1 cellular context compared by ENCODE assay signal in the genomic region with DNA sequence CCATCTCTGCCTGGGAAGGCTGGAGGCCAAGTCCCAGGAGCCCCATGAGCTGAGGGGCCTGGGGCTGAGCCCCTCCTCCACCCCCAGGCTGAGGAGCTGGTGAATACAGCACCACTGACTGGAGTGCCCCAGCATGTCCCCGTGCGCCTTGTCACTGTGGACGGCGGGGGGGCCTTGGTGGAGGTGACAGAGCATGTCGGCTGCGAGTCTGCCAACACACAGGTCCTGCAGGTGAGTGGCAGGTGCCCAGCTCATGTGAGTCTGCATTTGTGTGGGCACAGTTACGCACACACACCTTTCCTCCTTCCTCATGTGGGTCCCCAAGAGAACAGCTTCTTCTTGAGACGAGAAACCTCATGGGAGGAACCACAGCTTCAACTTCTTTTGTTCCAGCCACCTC.
TF ChIP-seq lines count a peak whose summit lies in the region.

No MANE protein-coding gene starts in this region.

TF ChIP-seq in GM12878, 131 proteins besides CTCF, POLR2A, EP300 and RAD21:
- TF ChIP-seq, protein P1, sequence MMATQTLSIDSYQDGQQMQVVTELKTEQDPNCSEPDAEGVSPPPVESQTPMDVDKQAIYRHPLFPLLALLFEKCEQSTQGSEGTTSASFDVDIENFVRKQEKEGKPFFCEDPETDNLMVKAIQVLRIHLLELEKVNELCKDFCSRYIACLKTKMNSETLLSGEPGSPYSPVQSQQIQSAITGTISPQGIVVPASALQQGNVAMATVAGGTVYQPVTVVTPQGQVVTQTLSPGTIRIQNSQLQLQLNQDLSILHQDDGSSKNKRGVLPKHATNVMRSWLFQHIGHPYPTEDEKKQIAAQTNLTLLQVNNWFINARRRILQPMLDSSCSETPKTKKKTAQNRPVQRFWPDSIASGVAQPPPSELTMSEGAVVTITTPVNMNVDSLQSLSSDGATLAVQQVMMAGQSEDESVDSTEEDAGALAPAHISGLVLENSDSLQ (IDR thresholded peaks at IDR 0.05), result peak; percentile 46
- TF ChIP-seq MEF2B (IDR thresholded peaks at IDR 0.05; ENCODE audit: partially characterized antibody, poor library complexity, severe bottlenecking) (peak; percentile 13), MYC (IDR thresholded peaks at IDR 0.05; ENCODE audit: insufficient read depth, insufficient read length, insufficient replicate concordance, low read length, severe bottlenecking) (no peak), BHLHE40 (IDR thresholded peaks at IDR 0.05; ENCODE audit: borderline replicate concordance in 1 of 2, low read depth in 2 of 2, low read length in 1 of 2) (peak; percentile 19 to 84; a peak in 2 of 4 replicates), NR2F1 (conservative IDR thresholded peaks at IDR 0.05) (0 out of 2 replicates have a peak, but pooled peaks have one; percentile 22), POLR2AphosphoS5 (IDR thresholded peaks at IDR 0.05; ENCODE audit: low read length) (no peak), SPI1 (IDR thresholded peaks at IDR 0.05; ENCODE audit: borderline replicate concordance, insufficient read depth, low read depth, low read length) (no peak), MTA3 (IDR thresholded peaks at IDR 0.05; ENCODE audit: borderline replicate concordance, low read length) (0 out of 2 replicates have a peak, but pooled peaks have one; percentile 8), SMAD5 (IDR thresholded peaks at IDR 0.05; ENCODE audit: low read depth) (no peak), IKZF1 (conservative IDR thresholded peaks at IDR 0.05) (0 out of 2 replicates have a peak, but pooled peaks have one; percentile 12)
- TF ChIP-seq, protein P2, sequence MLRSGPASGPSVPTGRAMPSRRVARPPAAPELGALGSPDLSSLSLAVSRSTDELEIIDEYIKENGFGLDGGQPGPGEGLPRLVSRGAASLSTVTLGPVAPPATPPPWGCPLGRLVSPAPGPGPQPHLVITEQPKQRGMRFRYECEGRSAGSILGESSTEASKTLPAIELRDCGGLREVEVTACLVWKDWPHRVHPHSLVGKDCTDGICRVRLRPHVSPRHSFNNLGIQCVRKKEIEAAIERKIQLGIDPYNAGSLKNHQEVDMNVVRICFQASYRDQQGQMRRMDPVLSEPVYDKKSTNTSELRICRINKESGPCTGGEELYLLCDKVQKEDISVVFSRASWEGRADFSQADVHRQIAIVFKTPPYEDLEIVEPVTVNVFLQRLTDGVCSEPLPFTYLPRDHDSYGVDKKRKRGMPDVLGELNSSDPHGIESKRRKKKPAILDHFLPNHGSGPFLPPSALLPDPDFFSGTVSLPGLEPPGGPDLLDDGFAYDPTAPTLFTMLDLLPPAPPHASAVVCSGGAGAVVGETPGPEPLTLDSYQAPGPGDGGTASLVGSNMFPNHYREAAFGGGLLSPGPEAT (IDR thresholded peaks at IDR 0.05; ENCODE audit: low read depth), result no peak
TF ChIP-seq in GM12878: peak in this region for 6.
